8 cellular contexts compared by ENCODE assay signal in genomic region chr15:64455951-64456350, GRCh38. TPM values are rescaled to one million over a fixed set of nuclear protein-coding genes. Genes with fewer than 3 reads are reported as not detected.
A peak's percentile ranks its signal among the peaks of the same experiment; 100 is the strongest.
DNase-seq lines count a peak whose midpoint lies in the region; ATAC-seq, FAIRE-seq and TF ChIP-seq lines count a peak whose summit lies in the region.

No MANE protein-coding gene starts in this region.

- peak; percentile 54 for FAIRE-seq in GM12891 (lab: Jason Lieb, UNC)

- no peak for TF ChIP-seq POLR2A in GM12891 (IDR thresholded peaks at IDR 0.05; ENCODE audit: low read depth, low read length)

- in situ Hi-C loops in GM13976 (cut with MboI; ENCODE audit: low sequenced_read_pairs, unreplicated experiment), result no loop called here

- no peak for DNase-seq in GM12891 (ENCODE audit: insufficient read length, low spot score)
- DNase-seq in NOMO-1 treated with dmso at 0.1 percent for 144 hours (lab: John Stamatoyannopoulos, UW; ENCODE audit: unreplicated experiment), result peak; percentile 47
- DNase-seq in choroid plexus epithelial cell (ENCODE audit: low read depth), result peak; percentile 61
- DNase-seq in pons (ENCODE audit: low spot score), result peak; percentile 71
- no peak for DNase-seq in GM13976 (ENCODE audit: low spot score)

- ATAC-seq in GM19324 (IDR thresholded peaks at IDR 0.05; ENCODE audit: low FRiP score, unreplicated experiment) (no peak), SK-N-SH treated with all-trans-retinoic acid at 6 μM for 48 hours (no peak), GM19023 (IDR thresholded peaks at IDR 0.05; ENCODE audit: unreplicated experiment) (no peak)

- TF ChIP-seq CTCF in choroid plexus epithelial cell (conservative IDR thresholded peaks at IDR 0.05; ENCODE audit: low read depth, low read length), result no peak
- TF ChIP-seq CTCF in GM13976 (IDR thresholded peaks at IDR 0.05; ENCODE audit: borderline replicate concordance, control extremely low read depth, extremely low read depth, insufficient read depth, missing control alignments), result no peak

- H3K4me3 ChIP-seq in choroid plexus epithelial cell (ENCODE audit: low read depth, low read length), result no peak overlapping the region

TF ChIP-seq in GM12891, 5 proteins besides CTCF, POLR2A, EP300 and RAD21:
- TF ChIP-seq POU2F2 (IDR thresholded peaks at IDR 0.05; ENCODE audit: low read depth, low read length) (0 out of 2 replicates have a peak, but pooled peaks have one; percentile 42), PAX5 (IDR thresholded peaks at IDR 0.05; ENCODE audit: insufficient read depth, low read length, severe bottlenecking) (peak; percentile 11), TAF1 (IDR thresholded peaks at IDR 0.05; ENCODE audit: low read depth, low read length) (no peak), SPI1 (IDR thresholded peaks at IDR 0.05; ENCODE audit: low read depth, low read length) (no peak), POLR2AphosphoS5 (IDR thresholded peaks at IDR 0.05; ENCODE audit: low read depth, low read length) (no peak)
TF ChIP-seq in GM12891: peak in this region for 2.

TF ChIP-seq in SK-N-SH treated with all-trans-retinoic acid at 6 μM for 48 hours, 23 proteins besides CTCF, POLR2A, EP300 and RAD21:
- TF ChIP-seq POU6F1 (CRISPR knock-in tag; IDR thresholded peaks at IDR 0.05; ENCODE audit: borderline replicate concordance, low read depth), result no peak
- no peak for TF ChIP-seq PPARA (CRISPR knock-in tag; IDR thresholded peaks at IDR 0.05; ENCODE audit: borderline replicate concordance)
- TF ChIP-seq ZNF8 (CRISPR knock-in tag; IDR thresholded peaks at IDR 0.05), result no peak
- no peak for TF ChIP-seq ZFP30 (CRISPR knock-in tag; IDR thresholded peaks at IDR 0.05)
- TF ChIP-seq OSR1 (CRISPR knock-in tag; IDR thresholded peaks at IDR 0.05), result no peak
- TF ChIP-seq CREB5 (CRISPR knock-in tag; IDR thresholded peaks at IDR 0.05; ENCODE audit: low read depth), result no peak
- no peak for TF ChIP-seq TCF4 (CRISPR knock-in tag; IDR thresholded peaks at IDR 0.05; ENCODE audit: borderline replicate concordance)
- TF ChIP-seq SNAI2 (CRISPR knock-in tag; IDR thresholded peaks at IDR 0.05), result no peak
- no peak for TF ChIP-seq TSHZ2 (CRISPR knock-in tag; IDR thresholded peaks at IDR 0.05)
- no peak for TF ChIP-seq ARNTL (CRISPR knock-in tag; IDR thresholded peaks at IDR 0.05; ENCODE audit: borderline replicate concordance, low read depth)
- no peak for TF ChIP-seq ZNF565 (CRISPR knock-in tag; conservative IDR thresholded peaks at IDR 0.05; ENCODE audit: low read depth)
- no peak for TF ChIP-seq TOX (CRISPR knock-in tag; IDR thresholded peaks at IDR 0.05; ENCODE audit: borderline replicate concordance)
- TF ChIP-seq ZNF70 (CRISPR knock-in tag; IDR thresholded peaks at IDR 0.05), result no peak
- TF ChIP-seq PATZ1 (CRISPR knock-in tag; IDR thresholded peaks at IDR 0.05; ENCODE audit: borderline replicate concordance), result no peak
- no peak for TF ChIP-seq ZFP3 (CRISPR knock-in tag; IDR thresholded peaks at IDR 0.05)

RNA-seq across cellular contexts. Expression of gene ZNF609, which starts 4.4 kb away (rescaled TPM):
- polyA plus RNA-seq in GM12891 (2012; ENCODE audit: low read depth, missing spikeins), result 11.0 TPM

Comparison
In these comparisons a context has a peak if more than half of its experiments do, and no peak if none do; other contexts are left out.
1. DNase-seq: peak in NOMO-1 treated with dmso at 0.1 percent for 144 hours (single experiment), choroid plexus epithelial cell (single experiment) and pons (single experiment); none in GM12891 (single experiment) and GM13976 (single experiment).